Comparison of ENCODE assay signal across 15 cellular contexts in the genomic region with DNA sequence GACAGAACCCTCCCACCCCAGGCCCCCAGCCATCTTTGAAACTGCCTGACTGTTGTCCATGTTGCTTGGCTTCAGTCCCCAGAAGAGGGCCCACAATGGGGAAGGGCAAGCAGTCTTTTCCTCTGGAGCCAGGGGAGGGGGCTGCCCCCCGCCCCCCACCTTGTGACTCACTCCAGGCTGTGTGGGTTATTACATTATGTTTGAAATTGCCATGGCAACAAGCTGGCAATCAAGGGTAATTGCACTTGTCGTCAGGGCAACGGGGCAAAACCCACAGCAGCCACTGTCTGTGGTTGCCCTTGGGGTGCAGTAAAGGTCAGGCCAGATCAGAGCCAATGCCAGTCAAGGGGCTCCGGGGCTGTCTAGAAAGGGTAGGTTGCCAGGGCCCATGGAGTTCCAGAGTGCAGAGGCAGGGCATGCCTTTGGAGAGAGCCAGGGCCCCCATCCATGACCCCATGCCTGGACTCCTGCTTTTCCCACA. TPM values are rescaled to one million over a fixed set of nuclear protein-coding genes. Genes with fewer than 3 reads are reported as not detected.
A peak's percentile ranks its signal among the peaks of the same experiment; 100 is the strongest.
DNase-seq lines count a peak whose midpoint lies in the region; ATAC-seq and TF ChIP-seq lines count a peak whose summit lies in the region.
"Had no signal": no experiment of that assay in that cellular context is flagged by ENCODE, and none has a peak within 500 bp of the region (broad histone marks: within the 10 kb centered on the region; RNA-seq: fewer than 3 reads in every experiment).

No MANE protein-coding gene starts in this region.

- H3K27ac ChIP-seq in neuronal stem cell (replicated peaks; ENCODE audit: low read length) (no peak overlapping the region), WERI-Rb-1 (no peak overlapping the region), coronary artery (no peak overlapping the region)
- H3K27ac ChIP-seq: testis had no signal

- peak; percentile 45 for DNase-seq in activated T-cell treated with anti-CD3 and anti-CD28 coated beads, Interleukin-2, amount 50 U/mL, for 1 hour
- no peak for DNase-seq in activated T-cell treated with anti-CD3 and anti-CD28 coated beads, Interleukin-2, amount 50 U/mL, for 24 hours
- DNase-seq in MV-4-11 (lab: John Stamatoyannopoulos, UW): peak; percentile 91
- peak; percentile 41 for DNase-seq in activated naive CD8-positive, alpha-beta T cell treated with anti-CD3 and anti-CD28 coated beads for 36 hours
- no peak for DNase-seq in neuronal stem cell (ENCODE audit: low spot score)
- DNase-seq in WERI-Rb-1: no peak
- no peak for DNase-seq in coronary artery (ENCODE audit: low spot score)
- DNase-seq: AML-193, foreskin fibroblast, NCI-H526, testis had no signal

- no peak overlapping the region for H3K4me2 ChIP-seq in neuronal stem cell (ENCODE audit: insufficient read depth, low read length, poor library complexity, severe bottlenecking)

- H3K9me3 ChIP-seq in neuronal stem cell (replicated peaks in 1 of 2; ENCODE audit: control insufficient read depth in 2 of 2, insufficient read depth in 1 of 2, low read depth in 1 of 2, low read length in 2 of 2): peaks cover 0 to 1% of the 10 kb centered on the region in 2 donors
- H3K9me3 ChIP-seq in WERI-Rb-1 (ENCODE audit: severe bottlenecking): no peaks in the 10 kb centered on the region
- H3K9me3 ChIP-seq: testis had no signal

- no peak for ATAC-seq in HG03095 (IDR thresholded peaks at IDR 0.05; ENCODE audit: unreplicated experiment)

- peaks cover 0 to 3% (median 0%) of the 10 kb centered on the region in 3 experiments for H3K27me3 ChIP-seq in neuronal stem cell (ENCODE audit: control insufficient read depth in 3 of 3, insufficient read depth in 3 of 3, low read depth in 1 of 3, low read length in 3 of 3)
- H3K27me3 ChIP-seq in WERI-Rb-1 (ENCODE audit: insufficient read depth, low read depth, severe bottlenecking): no peaks in the 10 kb centered on the region
- H3K27me3 ChIP-seq: testis had no signal

- no peak overlapping the region for H3K4me3 ChIP-seq in neuronal stem cell (ENCODE audit: low read length in 2 of 2)
- no peak overlapping the region for H3K4me3 ChIP-seq in WERI-Rb-1 (ENCODE audit: low read depth, low read length)
- H3K4me3 ChIP-seq in coronary artery: no peak overlapping the region
- H3K4me3 ChIP-seq: testis had no signal

- H4K8ac ChIP-seq in neuronal stem cell (ENCODE audit: low read depth, low read length): no peak overlapping the region

- no peak overlapping the region for H2BK12ac ChIP-seq in neuronal stem cell (ENCODE audit: low read length)

- no peak overlapping the region for H2BK120ac ChIP-seq in neuronal stem cell (ENCODE audit: low read depth, low read length)

- H2BK5ac ChIP-seq in neuronal stem cell (ENCODE audit: low read length): no peak overlapping the region

- H3K4me1 Mint-ChIP-seq in activated T-cell treated with anti-CD3 and anti-CD28 coated beads, Interleukin-2, amount 50 U/mL, for 24 hours (ENCODE audit: low read depth): peaks cover 5% of the 10 kb centered on the region
- H3K4me1 Mint-ChIP-seq in activated naive CD8-positive, alpha-beta T cell treated with anti-CD3 and anti-CD28 coated beads for 36 hours: peaks cover 3% of the 10 kb centered on the region

- H3K9me3 Mint-ChIP-seq in activated T-cell treated with anti-CD3 and anti-CD28 coated beads, Interleukin-2, amount 50 U/mL, for 24 hours: no peaks in the 10 kb centered on the region
- H3K9me3 Mint-ChIP-seq in activated naive CD8-positive, alpha-beta T cell treated with anti-CD3 and anti-CD28 coated beads for 36 hours: no peaks in the 10 kb centered on the region
- H3K9me3 Mint-ChIP-seq: activated T-helper 2 cell treated with anti-CD3 and anti-CD28 coated beads, Interferon-gamma antibody, Interleukin-2, Interleukin-4, amounts not matched to agents 10 μg/mL and 5 μg/mL and 100 μg/mL, durations not matched to agents 14 hours and 24 hours and 36 hours had no signal

- H4K91ac ChIP-seq in neuronal stem cell (ENCODE audit: low read depth, low read length, poor library complexity): no peak overlapping the region

- no peak overlapping the region for H3K27ac Mint-ChIP-seq in activated T-cell treated with anti-CD3 and anti-CD28 coated beads, Interleukin-2, amount 50 U/mL, for 24 hours
- no peak overlapping the region for H3K27ac Mint-ChIP-seq in activated naive CD8-positive, alpha-beta T cell treated with anti-CD3 and anti-CD28 coated beads for 36 hours
- H3K27ac Mint-ChIP-seq: activated T-helper 2 cell treated with anti-CD3 and anti-CD28 coated beads, Interferon-gamma antibody, Interleukin-2, Interleukin-4, amounts not matched to agents 10 μg/mL and 5 μg/mL and 100 μg/mL, durations not matched to agents 14 hours and 24 hours and 36 hours had no signal

- no peak overlapping the region for H3K9ac ChIP-seq in neuronal stem cell (ENCODE audit: low read depth, low read length, poor library complexity)

- peak overlapping the region; percentile 51 for H2BK15ac ChIP-seq in neuronal stem cell (ENCODE audit: low read length)

- WGBS in neuronal stem cell (ENCODE audit: extremely low coverage in 2 of 2, insufficient read length in 2 of 2, insufficient replicate concordance in 1 of 2), 2 donors: no CpG with 5 or more reads among the region's 4 CpGs

- no peak overlapping the region for H3K4me3 Mint-ChIP-seq in activated T-cell treated with anti-CD3 and anti-CD28 coated beads, Interleukin-2, amount 50 U/mL, for 24 hours
- H3K4me3 Mint-ChIP-seq in activated naive CD8-positive, alpha-beta T cell treated with anti-CD3 and anti-CD28 coated beads for 36 hours: no peak overlapping the region

- H3K27me3 Mint-ChIP-seq in activated T-cell treated with anti-CD3 and anti-CD28 coated beads, Interleukin-2, amount 50 U/mL, for 24 hours: peaks cover 27% of the 10 kb centered on the region
- H3K27me3 Mint-ChIP-seq in activated naive CD8-positive, alpha-beta T cell treated with anti-CD3 and anti-CD28 coated beads for 36 hours: peaks cover 14% of the 10 kb centered on the region

- no peaks in the 10 kb centered on the region for H3K36me3 Mint-ChIP-seq in activated T-cell treated with anti-CD3 and anti-CD28 coated beads, Interleukin-2, amount 50 U/mL, for 24 hours (ENCODE audit: low read depth)
- no peaks in the 10 kb centered on the region for H3K36me3 Mint-ChIP-seq in activated naive CD8-positive, alpha-beta T cell treated with anti-CD3 and anti-CD28 coated beads for 36 hours

- H3K36me3 ChIP-seq in neuronal stem cell (replicated peaks in 1 of 2; ENCODE audit: control insufficient read depth in 2 of 2, insufficient read depth in 2 of 2, low read length in 2 of 2) (no peaks in the 10 kb centered on the region), WERI-Rb-1 (no peaks in the 10 kb centered on the region)

- peak overlapping the region; percentile 83 for H2AK5ac ChIP-seq in neuronal stem cell (ENCODE audit: low read depth, low read length)

- no peak for TF ChIP-seq CTCF in WERI-Rb-1 (IDR thresholded peaks at IDR 0.05; ENCODE audit: low read depth, low read length)
- TF ChIP-seq CTCF in coronary artery (IDR thresholded peaks at IDR 0.05): no peak

- H3K14ac ChIP-seq in neuronal stem cell (ENCODE audit: low read length): no peak overlapping the region

- H3K18ac ChIP-seq in neuronal stem cell (ENCODE audit: low read length): peak overlapping the region; percentile 51

- H2AFZ ChIP-seq in neuronal stem cell (ENCODE audit: low read length): peak overlapping the region; percentile 62

- H3K79me1 ChIP-seq in neuronal stem cell (ENCODE audit: low read depth, low read length): peaks cover 2% of the 10 kb centered on the region

- H3K4ac ChIP-seq in neuronal stem cell (ENCODE audit: low read length): peak overlapping the region; percentile 24

- peaks cover 26 to 45% of the 10 kb centered on the region in 2 donors for H3K4me1 ChIP-seq in neuronal stem cell (ENCODE audit: control insufficient read depth in 2 of 2, insufficient read depth in 1 of 2, low read depth in 1 of 2, low read length in 2 of 2)

- peak overlapping the region; percentile 53 for H3K23ac ChIP-seq in neuronal stem cell (ENCODE audit: low read depth, low read length, poor library complexity)

RNA-seq across cellular contexts. Expression of a gene that starts 3.1 kb away (rescaled TPM):
- total RNA-seq in activated naive CD8-positive, alpha-beta T cell treated with anti-CD3 and anti-CD28 coated beads for 36 hours: 1 to 10 TPM; 1.6 to 1.7 TPM
- 10.0 TPM for polyA plus RNA-seq in neuronal stem cell (2013, experiment 1 of 2)
- 9.6 TPM for polyA plus RNA-seq in neuronal stem cell (2013, experiment 2 of 2)
- total RNA-seq: left lobe of liver; T-helper 1 cell treated with Interleukin-12 subunit alpha and Interleukin-12 subunit beta and Interleukin-4 antibody, amounts not matched to agents 30 ng/mL and 1 ng/mL, for 36 hours had no signal

RNA-seq across cellular contexts. Expression of a gene that starts 16.5 kb away (rescaled TPM):
- 10 to 100 TPM; 23.0 to 23.6 TPM for total RNA-seq in activated naive CD8-positive, alpha-beta T cell treated with anti-CD3 and anti-CD28 coated beads for 36 hours
- polyA plus RNA-seq in neuronal stem cell (2013, experiment 1 of 2): 19.8 TPM
- 20.0 TPM for polyA plus RNA-seq in neuronal stem cell (2013, experiment 2 of 2)

RNA-seq across cellular contexts. Expression of a gene that starts 30.8 kb away (rescaled TPM):
- under 1 TPM; 0.74 to 0.76 TPM for total RNA-seq in activated naive CD8-positive, alpha-beta T cell treated with anti-CD3 and anti-CD28 coated beads for 36 hours
- 0.81 TPM for polyA plus RNA-seq in neuronal stem cell (2013, experiment 1 of 2)
- polyA plus RNA-seq in neuronal stem cell (2013, experiment 2 of 2): 0.64 TPM

RNA-seq across cellular contexts. Expression of a gene that starts 56.8 kb away (rescaled TPM):
- total RNA-seq in activated naive CD8-positive, alpha-beta T cell treated with anti-CD3 and anti-CD28 coated beads for 36 hours: 10 to 100 TPM; 11.7 to 12.2 TPM
- polyA plus RNA-seq in neuronal stem cell (2013, experiment 1 of 2): 5.6 TPM
- 5.6 TPM for polyA plus RNA-seq in neuronal stem cell (2013, experiment 2 of 2)

RNA-seq across cellular contexts. Expression of a gene that starts 59.1 kb away (rescaled TPM):
- 10 to 100 TPM; 65.1 to 68.0 TPM for total RNA-seq in activated naive CD8-positive, alpha-beta T cell treated with anti-CD3 and anti-CD28 coated beads for 36 hours
- polyA plus RNA-seq in neuronal stem cell (2013, experiment 1 of 2): 4.4 TPM
- 3.2 TPM for polyA plus RNA-seq in neuronal stem cell (2013, experiment 2 of 2)

Comparison
In these comparisons a context has a peak if more than half of its experiments do, and no peak if none do; other contexts are left out.
1. DNase-seq: peak in activated T-cell treated with anti-CD3 and anti-CD28 coated beads, Interleukin-2, amount 50 U/mL, for 1 hour (single experiment), MV-4-11 (single experiment) and activated naive CD8-positive, alpha-beta T cell treated with anti-CD3 and anti-CD28 coated beads for 36 hours (single experiment); none in activated T-cell treated with anti-CD3 and anti-CD28 coated beads, Interleukin-2, amount 50 U/mL, for 24 hours (single experiment), neuronal stem cell (single experiment), WERI-Rb-1 (single experiment) and coronary artery (single experiment).